In genomic region chr22:35610741-35611140, GRCh38 we compare ENCODE assay signal across 36 cellular contexts. TPM values are rescaled to one million over a fixed set of nuclear protein-coding genes. Genes with fewer than 3 reads are reported as not detected.
"Had no signal": no experiment of that assay in that cellular context is flagged by ENCODE, and none has a peak within 500 bp of the region (broad histone marks: within the 10 kb centered on the region; RNA-seq: fewer than 3 reads in every experiment).

No MANE protein-coding gene starts in this region.

- ATAC-seq: gastroesophageal sphincter, left lung, T-cell had no signal

- H3K4me3 Mint-ChIP-seq: activated CD4-positive, alpha-beta T cell treated with anti-CD3 and anti-CD28 coated beads for 36 hours; activated CD8-positive, alpha-beta memory T cell treated with anti-CD3 and anti-CD28 coated beads, Interleukin-2, amount 10 ng/mL, durations not matched to agents 7 days and 5 days; activated CD8-positive, alpha-beta T cell treated with anti-CD3 and anti-CD28 coated beads, Interleukin-2, amount 10 ng/mL, durations not matched to agents 7 days and 5 days; brain; nephron; T-cell; T-helper 2 cell treated with Interferon-gamma antibody and Interleukin-4, amounts not matched to agents 5 μg/mL and 100 μg/mL, for 36 hours had no signal

- H3K36me3 ChIP-seq: adrenal gland, ascending aorta, gastroesophageal sphincter, left lung, neutrophil, sigmoid colon, stomach, thyroid gland, upper lobe of left lung, vagina had no signal

- H3K27ac ChIP-seq: ascending aorta, coronary artery, dorsolateral prefrontal cortex, gastroesophageal sphincter, left lung, neutrophil, sigmoid colon, stomach, thyroid gland, upper lobe of left lung, vagina had no signal

- H3K9me3 ChIP-seq: adrenal gland, ascending aorta, gastroesophageal sphincter, left lung, neutrophil, sigmoid colon, stomach, thyroid gland, upper lobe of left lung, vagina had no signal

- H3K4me1 ChIP-seq: thyroid gland, upper lobe of left lung, vagina had no signal

- H3K27ac Mint-ChIP-seq: activated CD4-positive, alpha-beta T cell treated with anti-CD3 and anti-CD28 coated beads for 36 hours; activated naive CD4-positive, alpha-beta T cell treated with anti-CD3 and anti-CD28 coated beads, Interleukin-2, amount 50 U/mL, for 72 hours; activated T-helper 2 cell treated with anti-CD3 and anti-CD28 coated beads, Interferon-gamma antibody, Interleukin-2, Interleukin-4, amounts not matched to agents 10 μg/mL and 5 μg/mL and 100 μg/mL, durations not matched to agents 14 hours and 24 hours and 36 hours; nephron; stimulated activated naive B cell treated with anti-CD40 and anti-IgM and Interleukin-4, amounts not matched to agents 10 μg/mL and 1 μg/mL and 100 μg/mL, for 72 hours; T-cell; T-helper 2 cell treated with Interferon-gamma antibody and Interleukin-4, amounts not matched to agents 5 μg/mL and 100 μg/mL, for 36 hours had no signal

- H3K9me3 Mint-ChIP-seq: activated naive CD4-positive, alpha-beta T cell treated with anti-CD3 and anti-CD28 coated beads, Interleukin-2, amount 50 U/mL, for 72 hours; activated T-helper 2 cell treated with anti-CD3 and anti-CD28 coated beads, Interferon-gamma antibody, Interleukin-2, Interleukin-4, amounts not matched to agents 10 μg/mL and 5 μg/mL and 100 μg/mL, durations not matched to agents 14 hours and 24 hours and 36 hours; nephron; stimulated activated naive B cell treated with anti-CD40 and anti-IgM and Interleukin-4, amounts not matched to agents 10 μg/mL and 1 μg/mL and 100 μg/mL, for 72 hours; T-cell; T-helper 2 cell treated with Interferon-gamma antibody and Interleukin-4, amounts not matched to agents 5 μg/mL and 100 μg/mL, for 36 hours had no signal

- H3K4me3 ChIP-seq: adrenal gland, ascending aorta, cardiac muscle cell, coronary artery, dorsolateral prefrontal cortex, gastroesophageal sphincter, left lung, sigmoid colon, smooth muscle cell, stomach, thyroid gland, upper lobe of left lung, vagina had no signal

- DNase-seq: activated CD4-positive, alpha-beta T cell treated with anti-CD3 and anti-CD28 coated beads for 36 hours; activated CD4-positive, CD25-positive, alpha-beta regulatory T cell; activated CD8-positive, alpha-beta memory T cell treated with anti-CD3 and anti-CD28 coated beads, Interleukin-2, amount 10 ng/mL, durations not matched to agents 7 days and 5 days; activated CD8-positive, alpha-beta T cell treated with anti-CD3 and anti-CD28 coated beads, Interleukin-2, amount 10 ng/mL, durations not matched to agents 7 days and 5 days; activated T-cell treated with anti-CD3 and anti-CD28 coated beads, Interleukin-2, amount 50 U/mL, for 48 hours; adrenal gland; dorsolateral prefrontal cortex; effector memory CD4-positive, alpha-beta T cell; erythroblast; head of caudate nucleus; kidney glomerular epithelial cell; left lung; mammary epithelial cell; sigmoid colon; stimulated activated CD4-positive, alpha-beta T cell treated with anti-CD3 and anti-CD28 coated beads, Interleukin-1b, Interleukin-23, amount 100 ng/mL, for 48 hours; stimulated activated CD4-positive, alpha-beta T cell treated with anti-CD3 and anti-CD28 coated beads, Interleukin-4, amount 100 ng/mL, for 4 hours; stimulated activated CD8-positive, alpha-beta memory T cell treated with anti-CD3 and anti-CD28 coated beads, Interleukin-4, amount 100 ng/mL, for 48 hours; stimulated activated naive B cell treated with anti-CD40 and anti-IgM and Interleukin-4, amounts not matched to agents 10 μg/mL and 1 μg/mL and 100 μg/mL, for 72 hours; stomach; T-cell; thyroid gland; upper lobe of left lung had no signal

- H3K36me3 Mint-ChIP-seq: activated CD8-positive, alpha-beta memory T cell treated with anti-CD3 and anti-CD28 coated beads, Interleukin-2, amount 10 ng/mL, durations not matched to agents 7 days and 5 days; activated naive CD4-positive, alpha-beta T cell treated with anti-CD3 and anti-CD28 coated beads, Interleukin-2, amount 50 U/mL, for 72 hours; brain; stimulated activated naive B cell treated with anti-CD40 and anti-IgM and Interleukin-4, amounts not matched to agents 10 μg/mL and 1 μg/mL and 100 μg/mL, for 72 hours; T-cell had no signal

- H3K27me3 ChIP-seq: adrenal gland, ascending aorta, cardiac muscle cell, gastroesophageal sphincter, sigmoid colon, stomach, thyroid gland, upper lobe of left lung, vagina had no signal

RNA-seq across cellular contexts. Expression of gene MB, which starts 6.4 kb away (rescaled TPM):
- total RNA-seq: activated CD4-positive, alpha-beta T cell treated with anti-CD3 and anti-CD28 coated beads for 36 hours; activated CD8-positive, alpha-beta T cell treated with anti-CD3 and anti-CD28 coated beads, Interleukin-2, amount 10 ng/mL, durations not matched to agents 7 days and 5 days; ascending aorta; mammary epithelial cell; osteocyte; renal cortical epithelial cell; smooth muscle cell; T-cell; vagina had no signal
- polyA plus RNA-seq: mammary epithelial cell had no signal

RNA-seq across cellular contexts. Expression of gene APOL6, which starts 37.5 kb away (rescaled TPM):
- total RNA-seq: cardiac muscle cell had no signal
